Comparison of ENCODE assay signal across 12 cellular contexts in the genomic region with DNA sequence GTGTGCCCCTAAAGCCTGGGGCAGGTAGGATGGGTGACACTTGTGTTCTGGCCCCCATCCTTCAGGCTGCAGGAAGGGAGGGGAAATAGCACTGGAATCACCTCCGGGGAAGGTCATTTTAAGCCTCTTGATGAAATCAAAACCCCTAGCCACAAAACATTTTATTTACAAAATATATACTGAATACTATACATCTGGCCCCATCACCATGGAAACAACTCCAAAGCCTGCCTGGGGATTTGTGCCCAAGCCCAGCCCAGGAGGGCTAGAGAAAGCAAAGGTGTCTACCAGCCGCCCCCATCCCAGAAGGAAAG. TPM values are rescaled to one million over a fixed set of nuclear protein-coding genes. Genes with fewer than 3 reads are reported as not detected.
DNase-seq lines count a peak whose midpoint lies in the region; ATAC-seq and TF ChIP-seq lines count a peak whose summit lies in the region.
"Had no signal": no experiment of that assay in that cellular context is flagged by ENCODE, and none has a peak within 500 bp of the region (broad histone marks: within the 10 kb centered on the region; RNA-seq: fewer than 3 reads in every experiment).

No MANE protein-coding gene starts in this region.

- H3K9me3 Mint-ChIP-seq in Calu3 (ENCODE audit: low read depth, unreplicated experiment) (no peaks in the 10 kb centered on the region), nephron progenitor cell (no peaks in the 10 kb centered on the region)
- no peaks in the 10 kb centered on the region for H3K9me3 Mint-ChIP-seq in activated naive CD8-positive, alpha-beta T cell (ENCODE audit: low read depth)

- H3K4me3 ChIP-seq in IMR-90 (ENCODE audit: insufficient read depth, low read depth, low read length): no peak overlapping the region
- H3K4me3 ChIP-seq: heart right ventricle had no signal

- H3K4me3 Mint-ChIP-seq in Calu3 (ENCODE audit: low read depth, unreplicated experiment) (peak overlapping the region; percentile 81), nephron progenitor cell (no peak overlapping the region)
- peak overlapping the region; percentile 47 for H3K4me3 Mint-ChIP-seq in activated naive CD8-positive, alpha-beta T cell

- CTCF ChIA-PET in Calu3 (lab: Charles Lee) (interaction anchor here (0.6 to 5.4 kb wide), 5 partner anchors 10 to 170 kb away, joined by 3 to 107 read pairs (median 4); partner anchors contain the start of gene HMGA1), IMR-90 (lab: Yijun Ruan, JAX) (no interaction called here)

- no peaks in the 10 kb centered on the region for H3K9me3 ChIP-seq in IMR-90 (ENCODE audit: control insufficient read depth, insufficient read depth, low read length)
- H3K9me3 ChIP-seq: heart right ventricle had no signal

- no peak overlapping the region for H3K23ac ChIP-seq in IMR-90 (ENCODE audit: low read depth, low read length)

- BruUV-seq in Calu3 (replicated peaks; lab: Mats Ljungman, UMichigan): no TSS peak
- BruUV-seq in IMR-90 (replicated peaks; lab: Mats Ljungman, UMichigan): no TSS peak

- H3K36me3 Mint-ChIP-seq in Calu3 (ENCODE audit: insufficient read depth, unreplicated experiment) (peaks cover 85% of the 10 kb centered on the region), nephron progenitor cell (ENCODE audit: low read depth) (peaks cover 30% of the 10 kb centered on the region)
- H3K36me3 Mint-ChIP-seq in activated naive CD8-positive, alpha-beta T cell: peaks cover 4% of the 10 kb centered on the region

- H4K5ac ChIP-seq in IMR-90 (ENCODE audit: low read depth, low read length): no peak overlapping the region

- no peak overlapping the region; the same call in 1 of the 2 replicates for H3K14ac ChIP-seq in IMR-90 (replicated peaks; ENCODE audit: low read depth, low read length)

- H2BK120ac ChIP-seq in IMR-90 (ENCODE audit: low read depth, low read length): peak overlapping the region; percentile 26; the same call in 1 of the 2 replicates

- intact Hi-C loops in Calu3 (cut with micrococcal nuclease; ENCODE audit: unreplicated experiment): no loop called here
- intact Hi-C loops in IMR-90 (cut with micrococcal nuclease): no loop called here

- no peak for TF ChIP-seq RAD21 in IMR-90 (IDR thresholded peaks at IDR 0.05; ENCODE audit: low read length)

- H3K4ac ChIP-seq in IMR-90 (ENCODE audit: low read depth, low read length): peak overlapping the region; percentile 70

- POLR2A ChIA-PET in IMR-90 (lab: Charles Lee; ENCODE audit: unreplicated experiment): no interaction called here

- no peak overlapping the region for H2BK20ac ChIP-seq in IMR-90 (ENCODE audit: low read depth, low read length)

- peak overlapping the region; percentile 38 for H2AK9ac ChIP-seq in IMR-90 (replicated peaks; ENCODE audit: low read depth, low read length, poor library complexity)

- TF ChIP-seq POLR2A in IMR-90 (IDR thresholded peaks at IDR 0.05; ENCODE audit: low read depth, low read length): no peak

- peaks cover 29% of the 10 kb centered on the region for H3K4me1 ChIP-seq in IMR-90 (ENCODE audit: control insufficient read depth, insufficient read depth, low read length)

- H3K9ac ChIP-seq in IMR-90 (ENCODE audit: low read depth, low read length): no peak overlapping the region
- H3K9ac ChIP-seq: parathyroid adenoma had no signal

- no peaks in the 10 kb centered on the region for H3K27me3 Mint-ChIP-seq in Calu3 (ENCODE audit: unreplicated experiment)
- H3K27me3 Mint-ChIP-seq in activated naive CD8-positive, alpha-beta T cell: no peaks in the 10 kb centered on the region
- peaks cover under 1% of the 10 kb centered on the region for H3K27me3 Mint-ChIP-seq in nephron progenitor cell (ENCODE audit: low read depth, poor library complexity)

- H3K27ac ChIP-seq in IMR-90 (ENCODE audit: insufficient read depth, low read length): peak overlapping the region; percentile 15; the same call in 1 of the 2 replicates
- H3K27ac ChIP-seq: heart right ventricle, parathyroid adenoma had no signal

- TF ChIP-seq CTCF in Calu3 (IDR thresholded peaks at IDR 0.05; ENCODE audit: unreplicated experiment) (no peak), IMR-90 (conservative IDR thresholded peaks at IDR 0.05; ENCODE audit: low read depth, low read length) (no peak), nephron progenitor cell (IDR thresholded peaks at IDR 0.05) (no peak)

- H3K4me2 ChIP-seq in IMR-90 (ENCODE audit: low read depth, low read length): no peak overlapping the region

- DNase-seq in Calu3: no peak
- DNase-seq in IMR-90: no peak
- DNase-seq in nephron progenitor cell: no peak
- DNase-seq in superior temporal gyrus (ENCODE audit: extremely low spot score): no peak
- DNase-seq in HPDE6-E6E7 (ENCODE audit: extremely low spot score): no peak
- no peak for DNase-seq in NCI-H1417 treated with DMSO at 0.1 percent for 48 hours (lab: John Stamatoyannopoulos, UW)
- DNase-seq: dorsolateral prefrontal cortex, left ventricle myocardium superior had no signal

- in situ Hi-C loops in IMR-90 (cut with MboI; ENCODE audit: low sequenced_read_pairs): loop anchor here (5.0 to 10.0 kb wide), 2 partner anchors 161 to 359 kb away; no protein-coding TSS in a partner anchor

- peak overlapping the region; percentile 28 for H2AFZ ChIP-seq in IMR-90 (replicated peaks; ENCODE audit: low read length, poor library complexity)
- H2AFZ ChIP-seq: parathyroid adenoma had no signal

- ATAC-seq in IMR-90 (ENCODE audit: low read depth) (no peak), GM18907 (IDR thresholded peaks at IDR 0.05; ENCODE audit: unreplicated experiment) (no peak)
- ATAC-seq: heart right ventricle, left ventricle myocardium superior had no signal

- peak overlapping the region; percentile 79 for H2AK5ac ChIP-seq in IMR-90 (ENCODE audit: low read depth, low read length)

- dilution Hi-C loops in IMR-90 (cut with HindIII; ENCODE audit: low sequenced_read_pairs, unreplicated experiment): no loop called here

- H4K8ac ChIP-seq in IMR-90 (ENCODE audit: low read depth in 2 of 2, low read length in 2 of 2): peak overlapping the region in 1 of 2 experiments; percentile 42; a peak in 1 of 4 replicates

- peak overlapping the region; percentile 49 for H2BK5ac ChIP-seq in IMR-90 (ENCODE audit: low read depth, low read length, poor library complexity, severe bottlenecking)

- H4K91ac ChIP-seq in IMR-90 (ENCODE audit: insufficient read depth, low read depth, low read length): peak overlapping the region; percentile 20; the same call in 1 of the 2 replicates

- H3K36me3 ChIP-seq in IMR-90 (ENCODE audit: control insufficient read depth, insufficient read depth, low read length): peaks cover 24% of the 10 kb centered on the region

- peaks cover 19% of the 10 kb centered on the region for H3K9me1 ChIP-seq in IMR-90 (ENCODE audit: insufficient read depth, low read length)

- H3K79me1 ChIP-seq in IMR-90 (ENCODE audit: low read depth in 1 of 2, low read length in 2 of 2): peaks cover 19 to 63% of the 10 kb centered on the region in 2 experiments

- no CpG with 5 or more reads among the region's 2 CpGs for WGBS in IMR-90 (ENCODE audit: extremely low coverage in 2 of 2, insufficient read length in 1 of 2), 2 experiments

- H3K27ac Mint-ChIP-seq in Calu3 (ENCODE audit: unreplicated experiment) (peak overlapping the region; percentile 97), nephron progenitor cell (peak overlapping the region; percentile 71)
- H3K27ac Mint-ChIP-seq in activated naive CD8-positive, alpha-beta T cell: peak overlapping the region; percentile 58

- no peak overlapping the region for H3K56ac ChIP-seq in IMR-90 (ENCODE audit: extremely low read depth, insufficient read depth, low read length)

- peaks cover 14% of the 10 kb centered on the region for H4K20me1 ChIP-seq in IMR-90 (ENCODE audit: insufficient read depth, low read length)

- H2BK15ac ChIP-seq in IMR-90 (ENCODE audit: low read depth, low read length): peak overlapping the region; percentile 4; the same call in 1 of the 3 replicates

- H3K18ac ChIP-seq in IMR-90 (ENCODE audit: low read depth, low read length): no peak overlapping the region

- H3K4me1 Mint-ChIP-seq in Calu3 (ENCODE audit: low read depth, unreplicated experiment): peaks cover 74% of the 10 kb centered on the region
- H3K4me1 Mint-ChIP-seq in activated naive CD8-positive, alpha-beta T cell (ENCODE audit: low read depth): peaks cover 66% of the 10 kb centered on the region
- peaks cover 52% of the 10 kb centered on the region for H3K4me1 Mint-ChIP-seq in nephron progenitor cell

- no peaks in the 10 kb centered on the region for H3K27me3 ChIP-seq in IMR-90 (ENCODE audit: control insufficient read depth, insufficient read depth, low read length)
- H3K27me3 ChIP-seq: dorsolateral prefrontal cortex, heart right ventricle had no signal

TF ChIP-seq in IMR-90, 13 proteins besides CTCF, POLR2A, EP300 and RAD21 (continues in another document):
- TF ChIP-seq FOS (IDR thresholded peaks at IDR 0.05; ENCODE audit: low read depth, low read length): no peak
- TF ChIP-seq SMC3 (IDR thresholded peaks at IDR 0.05; ENCODE audit: low read depth, low read length): no peak
- no peak for TF ChIP-seq NFE2L2 (IDR thresholded peaks at IDR 0.05; ENCODE audit: low read depth, low read length)
- TF ChIP-seq CHD1 (IDR thresholded peaks at IDR 0.05; ENCODE audit: low read depth, low read length): no peak
- TF ChIP-seq, protein P1, sequence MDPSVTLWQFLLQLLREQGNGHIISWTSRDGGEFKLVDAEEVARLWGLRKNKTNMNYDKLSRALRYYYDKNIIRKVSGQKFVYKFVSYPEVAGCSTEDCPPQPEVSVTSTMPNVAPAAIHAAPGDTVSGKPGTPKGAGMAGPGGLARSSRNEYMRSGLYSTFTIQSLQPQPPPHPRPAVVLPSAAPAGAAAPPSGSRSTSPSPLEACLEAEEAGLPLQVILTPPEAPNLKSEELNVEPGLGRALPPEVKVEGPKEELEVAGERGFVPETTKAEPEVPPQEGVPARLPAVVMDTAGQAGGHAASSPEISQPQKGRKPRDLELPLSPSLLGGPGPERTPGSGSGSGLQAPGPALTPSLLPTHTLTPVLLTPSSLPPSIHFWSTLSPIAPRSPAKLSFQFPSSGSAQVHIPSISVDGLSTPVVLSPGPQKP (IDR thresholded peaks at IDR 0.05; ENCODE audit: borderline replicate concordance, low read depth, low read length): no peak
- no peak for TF ChIP-seq MAFK (IDR thresholded peaks at IDR 0.05; ENCODE audit: low read depth, low read length)
- TF ChIP-seq CEBPB (IDR thresholded peaks at IDR 0.05; ENCODE audit: low read depth, low read length): no peak
- TF ChIP-seq MXI1 (IDR thresholded peaks at IDR 0.05; ENCODE audit: borderline replicate concordance, low read depth, low read length): no peak
- TF ChIP-seq RCOR1 (IDR thresholded peaks at IDR 0.05; ENCODE audit: insufficient replicate concordance, low read length): no peak

RNA-seq across cellular contexts. Expression of gene SMIM29, which starts 2.6 kb away (rescaled TPM):
- 59.2 and 68.6 TPM in 2 replicates for total RNA-seq in Calu3 (2022)
- total RNA-seq in IMR-90 (2012; rRNA removed): 8.1 and 8.4 TPM in 2 replicates
- 25.6 and 28.9 TPM in 2 replicates for polyA plus RNA-seq in IMR-90 (2012; rRNA removed)
- 27.3 and 43.9 TPM in 2 replicates for polyA plus RNA-seq in IMR-90 (2012; cell fraction: cytosol; rRNA removed)
- polyA plus RNA-seq in IMR-90 (2012; cell fraction: nucleus; rRNA removed; ENCODE audit: low replicate concordance): 16.8 and 47.4 TPM in 2 replicates

RNA-seq across cellular contexts. Expression of gene HMGA1, which starts 9.5 kb away (rescaled TPM):
- total RNA-seq in Calu3 (2022) (1,138 and 1,378 TPM in 2 replicates), IMR-90 (2012; rRNA removed) (101 and 129 TPM in 2 replicates)
- 589 and 652 TPM in 2 replicates for polyA plus RNA-seq in IMR-90 (2012; rRNA removed)
- polyA plus RNA-seq in IMR-90 (2012; cell fraction: cytosol; rRNA removed): 380 and 646 TPM in 2 replicates
- 226 and 344 TPM in 2 replicates for polyA plus RNA-seq in IMR-90 (2012; cell fraction: nucleus; rRNA removed; ENCODE audit: low replicate concordance)
